26 cellular contexts compared by ENCODE assay signal in the genomic region with DNA sequence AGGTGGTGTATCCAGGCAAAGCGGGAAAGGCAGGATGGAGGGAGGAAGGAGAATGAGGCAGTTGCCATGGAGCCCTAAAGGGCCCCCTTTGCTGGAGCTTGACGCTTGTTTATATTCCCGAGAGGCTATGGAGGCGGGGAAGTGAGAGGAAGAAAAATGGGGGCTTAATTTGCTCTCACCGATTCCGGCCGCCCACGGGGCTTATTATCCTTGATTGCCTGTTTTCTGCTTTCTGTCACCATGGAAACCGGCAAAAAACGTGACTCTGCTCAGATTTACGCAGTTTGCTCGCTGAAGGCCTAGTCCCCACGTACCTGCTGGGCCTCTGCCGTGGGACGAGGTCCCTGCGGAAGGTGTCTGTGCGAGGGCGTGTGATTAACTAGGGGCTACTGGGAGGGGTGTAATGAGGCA.
DNase-seq lines count a peak whose midpoint lies in the region; ATAC-seq and TF ChIP-seq lines count a peak whose summit lies in the region.
"Had no signal": no experiment of that assay in that cellular context is flagged by ENCODE, and none has a peak within 500 bp of the region (broad histone marks: within the 10 kb centered on the region; RNA-seq: fewer than 3 reads in every experiment).

No MANE protein-coding gene starts in this region.

- DNase-seq in Ammon's horn (ENCODE audit: low spot score) (peak; percentile 52), NCI-H2227 (lab: John Stamatoyannopoulos, UW; ENCODE audit: unreplicated experiment) (peak; percentile 95), glutamatergic neuron (peak; percentile 37), nucleus accumbens (lab: John Stamatoyannopoulos, UW) (peak in 37 of 56 donors; percentile 5 to 85 (median 47)), foreskin melanocyte (no peak), esophagus squamous epithelium (lab: John Stamatoyannopoulos, UW) (no peak)
- DNase-seq: activated CD4-positive, alpha-beta T cell treated with anti-CD3 and anti-CD28 coated beads for 1 hour; activated CD8-positive, alpha-beta T cell treated with anti-CD3 and anti-CD28 coated beads, Interleukin-2, amount 10 ng/mL, durations not matched to agents 7 days and 5 days; activated effector memory CD4-positive, alpha-beta T cell treated with anti-CD3 and anti-CD28 coated beads, Interleukin-2, amount 50 U/mL, for 16 hours; activated naive CD8-positive, alpha-beta T cell treated with anti-CD3 and anti-CD28 coated beads for 36 hours; CD4-positive, alpha-beta T cell; HFFc6; islet precursor cell; naive thymus-derived CD8-positive, alpha-beta T cell; NCI-H1048; NCI-H2081 treated with DMSO at 0.1 percent for 48 hours; NK-92 treated with Interleukin-12 subunit alpha and Interleukin-12 subunit beta, amount 100 ng/mL, for 24 hours; Right ventricle myocardium superior; sigmoid colon; stimulated activated CD4-positive, alpha-beta T cell treated with anti-CD3 and anti-CD28 coated beads, Interleukin-4, amount 100 ng/mL, for 4 hours; substantia nigra had no signal

- H3K27me3 ChIP-seq in esophagus squamous epithelium: no peaks in the 10 kb centered on the region

- 55 to 61% methylated on average over 16 to 18 of the region's 18 CpGs for WGBS in esophagus squamous epithelium, 2 donors

- H3K27me3 Mint-ChIP-seq in glutamatergic neuron (ENCODE audit: unreplicated experiment): peaks cover 2% of the 10 kb centered on the region
- H3K27me3 Mint-ChIP-seq: activated naive CD8-positive, alpha-beta T cell treated with anti-CD3 and anti-CD28 coated beads for 36 hours; CD4-positive, alpha-beta T cell; central memory CD8-positive, alpha-beta T cell; stimulated activated memory B cell treated with anti-CD40 and anti-IgM and Interleukin-4, amounts not matched to agents 10 μg/mL and 1 μg/mL and 100 μg/mL, for 72 hours had no signal

- peaks cover 4% of the 10 kb centered on the region for H3K9me3 Mint-ChIP-seq in glutamatergic neuron (ENCODE audit: unreplicated experiment)
- H3K9me3 Mint-ChIP-seq: activated naive CD8-positive, alpha-beta T cell treated with anti-CD3 and anti-CD28 coated beads for 36 hours had no signal

- peaks cover 0 to 6% (median 0%) of the 10 kb centered on the region in 3 donors for H3K9me3 ChIP-seq in esophagus squamous epithelium

- ATAC-seq in HG02763 (IDR thresholded peaks at IDR 0.05; ENCODE audit: unreplicated experiment): no peak
- ATAC-seq in HG02970 (IDR thresholded peaks at IDR 0.05; ENCODE audit: low FRiP score, unreplicated experiment): no peak
- ATAC-seq: activated CD8-positive, alpha-beta T cell treated with anti-CD3 and anti-CD28 coated beads, Interleukin-2, amount 10 ng/mL, durations not matched to agents 7 days and 5 days; naive thymus-derived CD8-positive, alpha-beta T cell; stimulated activated memory B cell treated with anti-CD40 and anti-IgM and Interleukin-4, amounts not matched to agents 10 μg/mL and 1 μg/mL and 100 μg/mL, for 72 hours had no signal

- no peaks in the 10 kb centered on the region for H3K4me1 ChIP-seq in esophagus squamous epithelium
- H3K4me1 ChIP-seq: sigmoid colon had no signal

- no peak for TF ChIP-seq POLR2A in esophagus squamous epithelium (IDR thresholded peaks at IDR 0.05)

- TF ChIP-seq CTCF in glutamatergic neuron (IDR thresholded peaks at IDR 0.05; ENCODE audit: partially characterized antibody, unreplicated experiment) (no peak), esophagus squamous epithelium (IDR thresholded peaks at IDR 0.05) (no peak)

- no peaks in the 10 kb centered on the region for H3K36me3 Mint-ChIP-seq in glutamatergic neuron (ENCODE audit: unreplicated experiment)
- H3K36me3 Mint-ChIP-seq: activated naive CD8-positive, alpha-beta T cell treated with anti-CD3 and anti-CD28 coated beads for 36 hours; mesothelial cell of epicardium; stimulated activated memory B cell treated with anti-CD40 and anti-IgM and Interleukin-4, amounts not matched to agents 10 μg/mL and 1 μg/mL and 100 μg/mL, for 72 hours had no signal

- H3K27ac ChIP-seq in esophagus squamous epithelium: no peak overlapping the region
- H3K27ac ChIP-seq: sigmoid colon had no signal

- intact Hi-C loops in esophagus squamous epithelium (cut with DNase I): no loop called here

- H3K4me1 Mint-ChIP-seq in glutamatergic neuron (ENCODE audit: low read depth, unreplicated experiment): peaks cover 6% of the 10 kb centered on the region
- H3K4me1 Mint-ChIP-seq: activated naive CD8-positive, alpha-beta T cell treated with anti-CD3 and anti-CD28 coated beads for 36 hours; central memory CD8-positive, alpha-beta T cell; mesothelial cell of epicardium; naive thymus-derived CD8-positive, alpha-beta T cell; stimulated activated memory B cell treated with anti-CD40 and anti-IgM and Interleukin-4, amounts not matched to agents 10 μg/mL and 1 μg/mL and 100 μg/mL, for 72 hours had no signal

- H3K27ac Mint-ChIP-seq in glutamatergic neuron (ENCODE audit: unreplicated experiment): peak overlapping the region; percentile 76
- H3K27ac Mint-ChIP-seq: activated CD8-positive, alpha-beta T cell treated with anti-CD3 and anti-CD28 coated beads, Interleukin-2, amount 10 ng/mL, durations not matched to agents 7 days and 5 days; activated naive CD8-positive, alpha-beta T cell treated with anti-CD3 and anti-CD28 coated beads for 36 hours; CD4-positive, alpha-beta T cell; HFFc6; mesothelial cell of epicardium; naive thymus-derived CD8-positive, alpha-beta T cell; stimulated activated memory B cell treated with anti-CD40 and anti-IgM and Interleukin-4, amounts not matched to agents 10 μg/mL and 1 μg/mL and 100 μg/mL, for 72 hours had no signal

- H3K4me3 Mint-ChIP-seq in glutamatergic neuron (ENCODE audit: unreplicated experiment): peak overlapping the region; percentile 60
- H3K4me3 Mint-ChIP-seq: activated CD8-positive, alpha-beta T cell treated with anti-CD3 and anti-CD28 coated beads, Interleukin-2, amount 10 ng/mL, durations not matched to agents 7 days and 5 days; activated naive CD8-positive, alpha-beta T cell treated with anti-CD3 and anti-CD28 coated beads for 36 hours; CD4-positive, alpha-beta T cell; central memory CD8-positive, alpha-beta T cell; HFFc6; mesothelial cell of epicardium; naive thymus-derived CD8-positive, alpha-beta T cell; stimulated activated memory B cell treated with anti-CD40 and anti-IgM and Interleukin-4, amounts not matched to agents 10 μg/mL and 1 μg/mL and 100 μg/mL, for 72 hours had no signal

- H3K36me3 ChIP-seq in esophagus squamous epithelium: no peaks in the 10 kb centered on the region
- H3K36me3 ChIP-seq: sigmoid colon had no signal

- H3K4me3 ChIP-seq in esophagus squamous epithelium: no peak overlapping the region
- H3K4me3 ChIP-seq: sigmoid colon had no signal

Comparison
In these comparisons a context has a peak if more than half of its experiments do, and no peak if none do; other contexts are left out.
1. DNase-seq: peak in Ammon's horn (single experiment), NCI-H2227 (single experiment), glutamatergic neuron (single experiment) and nucleus accumbens (37 of 56); none in foreskin melanocyte (single experiment) and esophagus squamous epithelium (single experiment).